ENCODE assay signal across 8 cellular contexts in the genomic region with DNA sequence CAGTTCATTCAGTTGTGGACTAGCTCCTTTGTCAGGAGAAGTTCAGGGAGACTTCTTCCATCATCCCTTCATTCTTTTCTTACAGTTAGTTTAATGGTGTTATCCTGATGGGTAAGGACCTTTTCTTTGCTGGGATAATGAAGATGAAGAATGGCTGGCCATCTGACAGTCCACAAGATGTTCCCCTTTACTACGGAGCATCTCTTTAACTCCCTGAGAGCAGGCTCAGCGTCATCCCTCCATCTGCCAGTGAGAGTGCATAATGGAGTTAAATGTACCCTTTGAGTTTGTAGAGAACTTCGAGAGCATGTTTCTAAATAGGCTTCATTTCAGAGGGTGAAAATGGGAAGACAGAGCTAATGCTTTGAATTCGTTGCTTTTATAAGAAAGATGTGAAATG. TPM values are rescaled to one million over a fixed set of nuclear protein-coding genes. Genes with fewer than 3 reads are reported as not detected.
DNase-seq lines count a peak whose midpoint lies in the region; ATAC-seq, FAIRE-seq and TF ChIP-seq lines count a peak whose summit lies in the region.

No MANE protein-coding gene starts in this region.

- H3K27ac Mint-ChIP-seq in activated CD4-positive, alpha-beta T cell treated with anti-CD3 and anti-CD28 coated beads for 36 hours = peak overlapping the region; percentile 99

- H3K36me3 Mint-ChIP-seq in activated CD4-positive, alpha-beta T cell treated with anti-CD3 and anti-CD28 coated beads for 36 hours (ENCODE audit: low read depth) = peaks cover 21% of the 10 kb centered on the region

- POLR2A ChIA-PET in activated CD4-positive, alpha-beta T cell treated with anti-CD3 and anti-CD28 coated beads for 36 hours (lab: Charles Lee) = interaction anchor here (1.0 to 4.6 kb wide), 3 partner anchors 11 to 188 kb away, joined by 3 to 23 read pairs (median 6); a partner anchor contains a TSS

- peak overlapping the region; percentile 68 to 83 for H3K9ac ChIP-seq in kidney (ENCODE audit: low read length in 2 of 2)

- no peak for FAIRE-seq in kidney (lab: Jason Lieb, UNC)

- TF ChIP-seq EP300 in suprapubic skin (IDR thresholded peaks at IDR 0.05) = no peak

- no peaks in the 10 kb centered on the region for H3K27me3 ChIP-seq in suprapubic skin

- intact Hi-C loops in activated CD4-positive, alpha-beta T cell treated with anti-CD3 and anti-CD28 coated beads for 36 hours (cut with DNase I, micrococcal nuclease) = loop anchor here (5.0 kb wide), 3 partner anchors 113 to 1052 kb away; a partner anchor contains a TSS
- intact Hi-C loops in kidney (cut with DNase I) = loop anchor here (10.0 kb wide), 1 partner anchor 139 kb away; a partner anchor contains a TSS

- H3K27ac ChIP-seq in kidney (ENCODE audit: low read depth in 2 of 2, low read length in 2 of 2) (no peak overlapping the region), suprapubic skin (no peak overlapping the region)

- 1% methylated on average over 4 of the region's 4 CpGs for WGBS in suprapubic skin

- H3K9me3 ChIP-seq in kidney (ENCODE audit: control insufficient read depth in 1 of 2, low read length in 2 of 2) (no peaks in the 10 kb centered on the region), suprapubic skin (no peaks in the 10 kb centered on the region)

- H3K4me3 ChIP-seq in kidney (ENCODE audit: low read length in 2 of 2) (peak overlapping the region; percentile 82 to 94), suprapubic skin (peak overlapping the region; percentile 99)

- peaks cover 46% of the 10 kb centered on the region for H3K4me1 Mint-ChIP-seq in activated CD4-positive, alpha-beta T cell treated with anti-CD3 and anti-CD28 coated beads for 36 hours

- no peaks in the 10 kb centered on the region for H3K27me3 Mint-ChIP-seq in activated CD4-positive, alpha-beta T cell treated with anti-CD3 and anti-CD28 coated beads for 36 hours

- H3K4me3 Mint-ChIP-seq in activated CD4-positive, alpha-beta T cell treated with anti-CD3 and anti-CD28 coated beads for 36 hours = peak overlapping the region; percentile 98

- no peak for TF ChIP-seq CTCF in kidney (IDR thresholded peaks at IDR 0.05; ENCODE audit: borderline replicate concordance, extremely low read depth, insufficient read depth)
- no peak for TF ChIP-seq CTCF in suprapubic skin (IDR thresholded peaks at IDR 0.05)

- ATAC-seq in activated CD4-positive, alpha-beta T cell treated with anti-CD3 and anti-CD28 coated beads for 36 hours = no peak
- ATAC-seq in HG03045 (IDR thresholded peaks at IDR 0.05; ENCODE audit: unreplicated experiment) = no peak

- H3K4me1 ChIP-seq in kidney (ENCODE audit: control insufficient read depth in 1 of 2, insufficient read depth in 1 of 2, low read depth in 1 of 2, low read length in 2 of 2) = peaks cover 7 to 11% of the 10 kb centered on the region in 2 donors
- H3K4me1 ChIP-seq in suprapubic skin = peaks cover 64% of the 10 kb centered on the region

- no peaks in the 10 kb centered on the region for H3K9me3 Mint-ChIP-seq in activated CD4-positive, alpha-beta T cell treated with anti-CD3 and anti-CD28 coated beads for 36 hours (ENCODE audit: low read depth)

- H3K36me3 ChIP-seq in kidney (ENCODE audit: control insufficient read depth in 1 of 2, insufficient read depth in 2 of 2, low read length in 2 of 2) (no peaks in the 10 kb centered on the region), suprapubic skin (no peaks in the 10 kb centered on the region)

- CTCF ChIA-PET in activated CD4-positive, alpha-beta T cell treated with anti-CD3 and anti-CD28 coated beads for 36 hours (lab: Charles Lee) = interaction anchor here (0.6 to 3.2 kb wide), 8 partner anchors 13 to 208 kb away, joined by 3 to 15 read pairs (median 4); a partner anchor contains a TSS

- peak; percentile 53 for DNase-seq in activated CD4-positive, alpha-beta T cell treated with anti-CD3 and anti-CD28 coated beads for 36 hours
- DNase-seq in activated CD4-positive, alpha-beta T cell treated with anti-CD3 and anti-CD28 coated beads, Interleukin-2, amount 50 U/mL, for 1 hour = no peak
- DNase-seq in NAMALWA (ENCODE audit: low spot score) (peak; percentile 71), amniotic epithelial cell (ENCODE audit: low read depth) (peak; percentile 40), kidney (no peak), suprapubic skin (ENCODE audit: low spot score in 2 of 2) (no peak)
- no peak for DNase-seq in effector CD4-positive, alpha-beta T cell

- TF ChIP-seq POLR2A in suprapubic skin (IDR thresholded peaks at IDR 0.05) = no peak

RNA-seq across cellular contexts. Expression of a gene that starts 1.6 kb away (rescaled TPM):
- total RNA-seq in activated CD4-positive, alpha-beta T cell treated with anti-CD3 and anti-CD28 coated beads for 36 hours = 10 to 100 TPM; 40.5 to 61.2 TPM
- 76.8 TPM for total RNA-seq in kidney
- polyA plus RNA-seq in kidney (ENCODE audit: insufficient read depth, low read depth, low replicate concordance) = 4.1 TPM
- total RNA-seq in suprapubic skin = 100 to 1,000 TPM; 103 to 172 (median 126) TPM

Comparison
In these comparisons a context has a peak if more than half of its experiments do, and no peak if none do; other contexts are left out.
1. DNase-seq: peak in activated CD4-positive, alpha-beta T cell treated with anti-CD3 and anti-CD28 coated beads for 36 hours (single experiment), NAMALWA (single experiment) and amniotic epithelial cell (single experiment); none in activated CD4-positive, alpha-beta T cell treated with anti-CD3 and anti-CD28 coated beads, Interleukin-2, amount 50 U/mL, for 1 hour (single experiment), kidney (single experiment), suprapubic skin (0 of 2) and effector CD4-positive, alpha-beta T cell (single experiment).